Comparison of ENCODE assay signal across 37 cellular contexts in genomic region chr1:203099121-203099520, GRCh38. TPM values are rescaled to one million over a fixed set of nuclear protein-coding genes. Genes with fewer than 3 reads are reported as not detected.
"Had no signal": no experiment of that assay in that cellular context is flagged by ENCODE, and none has a peak within 500 bp of the region (broad histone marks: within the 10 kb centered on the region; RNA-seq: fewer than 3 reads in every experiment).

No MANE protein-coding gene starts in this region.

- H3K4me3 ChIP-seq: adrenal gland, ascending aorta, cardiac muscle cell, colonic mucosa, heart left ventricle, left lung, lung, spleen, tibial artery had no signal

- H3K27me3 ChIP-seq: ascending aorta, cardiac muscle cell, colonic mucosa, left lung had no signal

- ATAC-seq: activated CD4-positive, alpha-beta T cell treated with anti-CD3 and anti-CD28 coated beads for 36 hours; heart left ventricle; left lung; naive thymus-derived CD4-positive, alpha-beta T cell had no signal

- H3K4me3 Mint-ChIP-seq: activated CD4-positive, alpha-beta memory T cell treated with anti-CD3 and anti-CD28 coated beads for 36 hours; activated CD4-positive, alpha-beta T cell treated with anti-CD3 and anti-CD28 coated beads for 36 hours; activated naive CD4-positive, alpha-beta T cell treated with anti-CD3 and anti-CD28 coated beads for 36 hours; activated naive CD8-positive, alpha-beta T cell treated with anti-CD3 and anti-CD28 coated beads for 36 hours; activated T-helper 1 cell treated with anti-CD3 and anti-CD28 coated beads, Interleukin-12 subunit alpha, Interleukin-12 subunit beta, Interleukin-2, Interleukin-4 antibody, amounts not matched to agents 30 ng/mL and 10 ng/mL and 1 ng/mL, durations not matched to agents 14 hours and 24 hours and 36 hours; brain; naive thymus-derived CD4-positive, alpha-beta T cell; neural crest cell; T-helper 2 cell treated with Interferon-gamma antibody and Interleukin-4, amounts not matched to agents 5 μg/mL and 100 μg/mL, for 36 hours had no signal

- H3K4me1 Mint-ChIP-seq: activated CD4-positive, alpha-beta T cell treated with anti-CD3 and anti-CD28 coated beads for 36 hours; activated naive CD8-positive, alpha-beta T cell treated with anti-CD3 and anti-CD28 coated beads for 36 hours; neural crest cell had no signal

- H3K27ac Mint-ChIP-seq: activated CD4-positive, alpha-beta memory T cell treated with anti-CD3 and anti-CD28 coated beads for 36 hours; activated CD4-positive, alpha-beta T cell treated with anti-CD3 and anti-CD28 coated beads for 36 hours; activated naive CD4-positive, alpha-beta T cell treated with anti-CD3 and anti-CD28 coated beads for 36 hours; activated naive CD8-positive, alpha-beta T cell treated with anti-CD3 and anti-CD28 coated beads for 36 hours; activated T-helper 1 cell treated with anti-CD3 and anti-CD28 coated beads, Interleukin-12 subunit alpha, Interleukin-12 subunit beta, Interleukin-2, Interleukin-4 antibody, amounts not matched to agents 30 ng/mL and 10 ng/mL and 1 ng/mL, durations not matched to agents 14 hours and 24 hours and 36 hours; naive thymus-derived CD4-positive, alpha-beta T cell; T-helper 2 cell treated with Interferon-gamma antibody and Interleukin-4, amounts not matched to agents 5 μg/mL and 100 μg/mL, for 36 hours had no signal

- H3K36me3 ChIP-seq: adrenal gland, ascending aorta, cardiac muscle cell, colonic mucosa, heart left ventricle, left lung, spleen, tibial artery had no signal

- H3K27ac ChIP-seq: adrenal gland, ascending aorta, cardiac muscle cell, colonic mucosa, heart left ventricle, left lung, parathyroid adenoma, tibial artery had no signal

- H3K36me3 Mint-ChIP-seq: activated CD4-positive, alpha-beta memory T cell treated with anti-CD3 and anti-CD28 coated beads for 36 hours had no signal

- H3K27me3 Mint-ChIP-seq: activated naive CD8-positive, alpha-beta T cell treated with anti-CD3 and anti-CD28 coated beads for 36 hours had no signal

- H3K9me3 ChIP-seq: colonic mucosa had no signal

- DNase-seq: activated CD4-positive, alpha-beta memory T cell treated with anti-CD3 and anti-CD28 coated beads for 36 hours; activated CD4-positive, alpha-beta T cell treated with anti-CD3 and anti-CD28 coated beads for 36 hours; activated CD4-positive, CD25-positive, alpha-beta regulatory T cell; activated CD8-positive, alpha-beta memory T cell treated with anti-CD3 and anti-CD28 coated beads, Interleukin-2, amount 50 U/mL, for 4 hours; activated effector memory CD4-positive, alpha-beta T cell treated with anti-CD3 and anti-CD28 coated beads, Interleukin-2, amount 50 U/mL, for 16 hours; activated naive CD4-positive, alpha-beta T cell treated with anti-CD3 and anti-CD28 coated beads for 36 hours; activated naive CD8-positive, alpha-beta T cell treated with anti-CD3 and anti-CD28 coated beads for 36 hours; activated T-cell treated with anti-CD3 and anti-CD28 coated beads, Interleukin-2, amount 50 U/mL, for 1 hour; adrenal gland; colonic mucosa; effector memory CD4-positive, alpha-beta T cell; foreskin fibroblast; heart left ventricle; hypothalamus; kidney glomerular epithelial cell; left lung; naive thymus-derived CD4-positive, alpha-beta T cell; nucleus accumbens; right cardiac atrium; spleen; stimulated activated naive CD4-positive, alpha-beta T cell treated with Interleukin-2 at 50 U/mL for 16 hours; T-helper 1 cell; tibial artery had no signal

- H3K4me1 ChIP-seq: adrenal gland, ascending aorta, colonic mucosa, left lung, parathyroid adenoma, tibial artery had no signal

RNA-seq across cellular contexts. Expression of gene MYOG, which starts 13.3 kb away (rescaled TPM):
- total RNA-seq: activated CD4-positive, alpha-beta memory T cell treated with anti-CD3 and anti-CD28 coated beads for 36 hours; activated CD4-positive, alpha-beta T cell treated with anti-CD3 and anti-CD28 coated beads for 36 hours; activated CD8-positive, alpha-beta memory T cell treated with anti-CD3 and anti-CD28 coated beads for 36 hours; activated naive CD4-positive, alpha-beta T cell treated with anti-CD3 and anti-CD28 coated beads for 36 hours; activated naive CD8-positive, alpha-beta T cell treated with anti-CD3 and anti-CD28 coated beads for 36 hours; activated T-helper 1 cell treated with anti-CD3 and anti-CD28 coated beads, Interleukin-12 subunit alpha, Interleukin-12 subunit beta, Interleukin-2, Interleukin-4 antibody, amounts not matched to agents 30 ng/mL and 10 ng/mL and 1 ng/mL, durations not matched to agents 14 hours and 24 hours and 36 hours; adrenal gland; ascending aorta; colonic mucosa; dermis microvascular lymphatic vessel endothelial cell; endothelial cell of umbilical vein; heart left ventricle; left lung; lung; mucosa of gallbladder; naive thymus-derived CD4-positive, alpha-beta T cell; neural crest cell; pulmonary artery endothelial cell; right cardiac atrium; spleen; ureter had no signal

RNA-seq across cellular contexts. Expression of gene ADORA1, which starts 28.4 kb away (rescaled TPM):
- total RNA-seq: activated CD4-positive, alpha-beta memory T cell treated with anti-CD3 and anti-CD28 coated beads for 36 hours; activated CD4-positive, alpha-beta T cell treated with anti-CD3 and anti-CD28 coated beads for 36 hours; activated CD8-positive, alpha-beta memory T cell treated with anti-CD3 and anti-CD28 coated beads for 36 hours; activated naive CD4-positive, alpha-beta T cell treated with anti-CD3 and anti-CD28 coated beads for 36 hours; activated naive CD8-positive, alpha-beta T cell treated with anti-CD3 and anti-CD28 coated beads for 36 hours; activated T-helper 1 cell treated with anti-CD3 and anti-CD28 coated beads, Interleukin-12 subunit alpha, Interleukin-12 subunit beta, Interleukin-2, Interleukin-4 antibody, amounts not matched to agents 30 ng/mL and 10 ng/mL and 1 ng/mL, durations not matched to agents 14 hours and 24 hours and 36 hours; dermis microvascular lymphatic vessel endothelial cell; endothelial cell of umbilical vein; pulmonary artery endothelial cell had no signal
